ENCODE assay signal across 1 cellular context in the genomic region with DNA sequence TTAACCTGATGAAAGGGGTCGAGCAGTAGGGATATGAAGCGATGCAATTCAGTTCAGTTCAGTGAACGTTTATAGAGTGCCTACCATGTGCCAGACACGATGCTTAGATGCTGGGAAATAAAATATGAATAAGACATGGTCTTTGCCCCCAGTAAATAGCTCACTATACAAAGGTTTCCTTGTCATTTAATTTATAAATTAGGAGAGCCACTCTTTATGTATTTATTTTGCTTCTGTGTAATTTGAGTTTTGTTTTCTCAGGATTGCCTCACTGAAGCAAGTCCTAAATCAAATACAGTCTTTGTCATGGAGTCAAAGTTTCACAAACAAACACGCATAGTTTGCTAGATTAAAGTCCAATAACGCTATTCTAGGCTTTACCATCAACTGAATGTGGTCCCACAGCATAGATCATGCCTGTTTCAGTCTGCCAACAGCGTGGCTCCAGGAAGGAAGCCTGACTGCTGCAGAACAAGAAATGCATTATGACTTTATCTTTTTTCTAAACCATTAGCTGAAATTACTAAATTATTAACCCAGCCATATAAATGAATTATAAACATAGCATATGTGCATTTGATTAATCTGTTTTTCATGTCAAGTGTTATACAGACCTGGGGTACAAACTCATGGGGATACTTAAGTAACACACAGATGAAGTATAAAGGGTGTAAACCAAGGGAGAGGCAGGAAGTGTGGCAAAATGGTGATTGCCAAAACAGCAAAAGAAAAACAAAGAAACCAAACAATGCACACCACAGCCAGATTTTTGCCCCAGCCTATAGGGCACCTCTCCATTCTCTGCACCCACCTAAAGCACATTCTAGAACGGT.
TF ChIP-seq lines count a peak whose summit lies in the region.

No MANE protein-coding gene starts in this region.

TF ChIP-seq in HepG2, 621 proteins besides CTCF, POLR2A, EP300 and RAD21 (continued from another document and continues in another):
- TF ChIP-seq, protein P1, sequence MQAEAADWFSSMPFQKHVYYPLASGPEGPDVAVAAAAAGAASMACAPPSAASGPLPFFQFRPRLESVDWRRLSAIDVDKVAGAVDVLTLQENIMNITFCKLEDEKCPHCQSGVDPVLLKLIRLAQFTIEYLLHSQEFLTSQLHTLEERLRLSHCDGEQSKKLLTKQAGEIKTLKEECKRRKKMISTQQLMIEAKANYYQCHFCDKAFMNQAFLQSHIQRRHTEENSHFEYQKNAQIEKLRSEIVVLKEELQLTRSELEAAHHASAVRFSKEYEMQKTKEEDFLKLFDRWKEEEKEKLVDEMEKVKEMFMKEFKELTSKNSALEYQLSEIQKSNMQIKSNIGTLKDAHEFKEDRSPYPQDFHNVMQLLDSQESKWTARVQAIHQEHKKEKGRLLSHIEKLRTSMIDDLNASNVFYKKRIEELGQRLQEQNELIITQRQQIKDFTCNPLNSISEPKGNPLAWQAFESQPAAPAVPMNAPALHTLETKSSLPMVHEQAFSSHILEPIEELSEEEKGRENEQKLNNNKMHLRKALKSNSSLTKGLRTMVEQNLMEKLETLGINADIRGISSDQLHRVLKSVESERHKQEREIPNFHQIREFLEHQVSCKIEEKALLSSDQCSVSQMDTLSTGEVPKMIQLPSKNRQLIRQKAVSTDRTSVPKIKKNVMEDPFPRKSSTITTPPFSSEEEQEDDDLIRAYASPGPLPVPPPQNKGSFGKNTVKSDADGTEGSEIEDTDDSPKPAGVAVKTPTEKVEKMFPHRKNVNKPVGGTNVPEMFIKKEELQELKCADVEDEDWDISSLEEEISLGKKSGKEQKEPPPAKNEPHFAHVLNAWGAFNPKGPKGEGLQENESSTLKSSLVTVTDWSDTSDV (CRISPR knock-in tag; IDR thresholded peaks at IDR 0.05), result no peak
- TF ChIP-seq BORCS8-MEF2B (CRISPR knock-in tag; IDR thresholded peaks at IDR 0.05), result no peak
- TF ChIP-seq, protein P2, sequence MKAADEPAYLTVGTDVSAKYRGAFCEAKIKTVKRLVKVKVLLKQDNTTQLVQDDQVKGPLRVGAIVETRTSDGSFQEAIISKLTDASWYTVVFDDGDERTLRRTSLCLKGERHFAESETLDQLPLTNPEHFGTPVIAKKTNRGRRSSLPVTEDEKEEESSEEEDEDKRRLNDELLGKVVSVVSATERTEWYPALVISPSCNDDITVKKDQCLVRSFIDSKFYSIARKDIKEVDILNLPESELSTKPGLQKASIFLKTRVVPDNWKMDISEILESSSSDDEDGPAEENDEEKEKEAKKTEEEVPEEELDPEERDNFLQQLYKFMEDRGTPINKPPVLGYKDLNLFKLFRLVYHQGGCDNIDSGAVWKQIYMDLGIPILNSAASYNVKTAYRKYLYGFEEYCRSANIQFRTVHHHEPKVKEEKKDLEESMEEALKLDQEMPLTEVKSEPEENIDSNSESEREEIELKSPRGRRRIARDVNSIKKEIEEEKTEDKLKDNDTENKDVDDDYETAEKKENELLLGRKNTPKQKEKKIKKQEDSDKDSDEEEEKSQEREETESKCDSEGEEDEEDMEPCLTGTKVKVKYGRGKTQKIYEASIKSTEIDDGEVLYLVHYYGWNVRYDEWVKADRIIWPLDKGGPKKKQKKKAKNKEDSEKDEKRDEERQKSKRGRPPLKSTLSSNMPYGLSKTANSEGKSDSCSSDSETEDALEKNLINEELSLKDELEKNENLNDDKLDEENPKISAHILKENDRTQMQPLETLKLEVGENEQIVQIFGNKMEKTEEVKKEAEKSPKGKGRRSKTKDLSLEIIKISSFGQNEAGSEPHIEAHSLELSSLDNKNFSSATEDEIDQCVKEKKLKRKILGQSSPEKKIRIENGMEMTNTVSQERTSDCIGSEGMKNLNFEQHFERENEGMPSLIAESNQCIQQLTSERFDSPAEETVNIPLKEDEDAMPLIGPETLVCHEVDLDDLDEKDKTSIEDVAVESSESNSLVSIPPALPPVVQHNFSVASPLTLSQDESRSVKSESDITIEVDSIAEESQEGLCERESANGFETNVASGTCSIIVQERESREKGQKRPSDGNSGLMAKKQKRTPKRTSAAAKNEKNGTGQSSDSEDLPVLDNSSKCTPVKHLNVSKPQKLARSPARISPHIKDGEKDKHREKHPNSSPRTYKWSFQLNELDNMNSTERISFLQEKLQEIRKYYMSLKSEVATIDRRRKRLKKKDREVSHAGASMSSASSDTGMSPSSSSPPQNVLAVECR (CRISPR knock-in tag; IDR thresholded peaks at IDR 0.05; ENCODE audit: borderline replicate concordance), result peak; percentile 55; the same call in 1 of the 2 replicates
- peak; percentile 69; the same call in 1 of the 2 replicates for TF ChIP-seq ZNF710 (CRISPR knock-in tag; IDR thresholded peaks at IDR 0.05; ENCODE audit: borderline replicate concordance)
- TF ChIP-seq ZNF652 (CRISPR knock-in tag; IDR thresholded peaks at IDR 0.05; ENCODE audit: borderline replicate concordance, low read depth), result peak; percentile 45; the same call in 1 of the 2 replicates
- TF ChIP-seq, protein P3, sequence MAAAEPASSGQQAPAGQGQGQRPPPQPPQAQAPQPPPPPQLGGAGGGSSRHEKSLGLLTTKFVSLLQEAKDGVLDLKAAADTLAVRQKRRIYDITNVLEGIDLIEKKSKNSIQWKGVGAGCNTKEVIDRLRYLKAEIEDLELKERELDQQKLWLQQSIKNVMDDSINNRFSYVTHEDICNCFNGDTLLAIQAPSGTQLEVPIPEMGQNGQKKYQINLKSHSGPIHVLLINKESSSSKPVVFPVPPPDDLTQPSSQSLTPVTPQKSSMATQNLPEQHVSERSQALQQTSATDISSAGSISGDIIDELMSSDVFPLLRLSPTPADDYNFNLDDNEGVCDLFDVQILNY (CRISPR knock-in tag; conservative IDR thresholded peaks at IDR 0.05), result no peak
- TF ChIP-seq, protein P4, sequence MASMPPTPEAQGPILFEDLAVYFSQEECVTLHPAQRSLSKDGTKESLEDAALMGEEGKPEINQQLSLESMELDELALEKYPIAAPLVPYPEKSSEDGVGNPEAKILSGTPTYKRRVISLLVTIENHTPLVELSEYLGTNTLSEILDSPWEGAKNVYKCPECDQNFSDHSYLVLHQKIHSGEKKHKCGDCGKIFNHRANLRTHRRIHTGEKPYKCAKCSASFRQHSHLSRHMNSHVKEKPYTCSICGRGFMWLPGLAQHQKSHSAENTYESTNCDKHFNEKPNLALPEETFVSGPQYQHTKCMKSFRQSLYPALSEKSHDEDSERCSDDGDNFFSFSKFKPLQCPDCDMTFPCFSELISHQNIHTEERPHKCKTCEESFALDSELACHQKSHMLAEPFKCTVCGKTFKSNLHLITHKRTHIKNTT (CRISPR knock-in tag; IDR thresholded peaks at IDR 0.05), result no peak
- 0 out of 2 replicates have a peak, but pooled peaks have one; percentile 51 for TF ChIP-seq ZSCAN21 (CRISPR knock-in tag; IDR thresholded peaks at IDR 0.05; ENCODE audit: borderline replicate concordance)
- no peak for TF ChIP-seq RARG (CRISPR knock-in tag; IDR thresholded peaks at IDR 0.05; ENCODE audit: low read depth)
- peak; percentile 91 for TF ChIP-seq ZNF430 (CRISPR knock-in tag; IDR thresholded peaks at IDR 0.05)
- peak; percentile 50; the same call in 1 of the 2 replicates for TF ChIP-seq ZFP41 (CRISPR knock-in tag; IDR thresholded peaks at IDR 0.05; ENCODE audit: borderline replicate concordance)
- TF ChIP-seq CREM (IDR thresholded peaks at IDR 0.05), result peak; percentile 96
- no peak for TF ChIP-seq CREM (CRISPR knock-in tag; IDR thresholded peaks at IDR 0.05)
- no peak for TF ChIP-seq ZNF446 (CRISPR knock-in tag; IDR thresholded peaks at IDR 0.05)
- TF ChIP-seq ZNF460 (CRISPR knock-in tag; IDR thresholded peaks at IDR 0.05; ENCODE audit: borderline replicate concordance), result no peak; the same call in 1 of the 2 replicates
- 0 out of 2 replicates have a peak, but pooled peaks have one; percentile 40 for TF ChIP-seq SIN3A (IDR thresholded peaks at IDR 0.05; ENCODE audit: borderline replicate concordance, low read depth, low read length)
- no peak for TF ChIP-seq GTF2F1 (IDR thresholded peaks at IDR 0.05; ENCODE audit: low read length)
- no peak for TF ChIP-seq NFIB (CRISPR knock-in tag; IDR thresholded peaks at IDR 0.05; ENCODE audit: borderline replicate concordance)
- TF ChIP-seq, protein P5, sequence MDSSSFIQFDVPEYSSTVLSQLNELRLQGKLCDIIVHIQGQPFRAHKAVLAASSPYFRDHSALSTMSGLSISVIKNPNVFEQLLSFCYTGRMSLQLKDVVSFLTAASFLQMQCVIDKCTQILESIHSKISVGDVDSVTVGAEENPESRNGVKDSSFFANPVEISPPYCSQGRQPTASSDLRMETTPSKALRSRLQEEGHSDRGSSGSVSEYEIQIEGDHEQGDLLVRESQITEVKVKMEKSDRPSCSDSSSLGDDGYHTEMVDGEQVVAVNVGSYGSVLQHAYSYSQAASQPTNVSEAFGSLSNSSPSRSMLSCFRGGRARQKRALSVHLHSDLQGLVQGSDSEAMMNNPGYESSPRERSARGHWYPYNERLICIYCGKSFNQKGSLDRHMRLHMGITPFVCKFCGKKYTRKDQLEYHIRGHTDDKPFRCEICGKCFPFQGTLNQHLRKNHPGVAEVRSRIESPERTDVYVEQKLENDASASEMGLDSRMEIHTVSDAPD (CRISPR knock-in tag; IDR thresholded peaks at IDR 0.05), result peak; percentile 97
- 0 out of 2 replicates have a peak, but pooled peaks have one; percentile 44 for TF ChIP-seq TCF7L2 (IDR thresholded peaks at IDR 0.05; ENCODE audit: low read depth, low read length)
- TF ChIP-seq EEA1 (CRISPR knock-in tag; IDR thresholded peaks at IDR 0.05; ENCODE audit: borderline replicate concordance), result no peak
- TF ChIP-seq, protein P6, sequence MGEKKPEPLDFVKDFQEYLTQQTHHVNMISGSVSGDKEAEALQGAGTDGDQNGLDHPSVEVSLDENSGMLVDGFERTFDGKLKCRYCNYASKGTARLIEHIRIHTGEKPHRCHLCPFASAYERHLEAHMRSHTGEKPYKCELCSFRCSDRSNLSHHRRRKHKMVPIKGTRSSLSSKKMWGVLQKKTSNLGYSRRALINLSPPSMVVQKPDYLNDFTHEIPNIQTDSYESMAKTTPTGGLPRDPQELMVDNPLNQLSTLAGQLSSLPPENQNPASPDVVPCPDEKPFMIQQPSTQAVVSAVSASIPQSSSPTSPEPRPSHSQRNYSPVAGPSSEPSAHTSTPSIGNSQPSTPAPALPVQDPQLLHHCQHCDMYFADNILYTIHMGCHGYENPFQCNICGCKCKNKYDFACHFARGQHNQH (CRISPR knock-in tag; IDR thresholded peaks at IDR 0.05), result peak; percentile 93
- peak; percentile 23; the same call in 1 of the 2 replicates for TF ChIP-seq KLF11 (CRISPR knock-in tag; IDR thresholded peaks at IDR 0.05)
- TF ChIP-seq ZNF704 (CRISPR knock-in tag; IDR thresholded peaks at IDR 0.05; ENCODE audit: borderline replicate concordance), result no peak
- TF ChIP-seq SNAPC5 (CRISPR knock-in tag; IDR thresholded peaks at IDR 0.05; ENCODE audit: borderline replicate concordance), result no peak; the same call in 1 of the 2 replicates
- TF ChIP-seq NR3C1 (CRISPR knock-in tag; IDR thresholded peaks at IDR 0.05), result no peak
- TF ChIP-seq, protein P7, sequence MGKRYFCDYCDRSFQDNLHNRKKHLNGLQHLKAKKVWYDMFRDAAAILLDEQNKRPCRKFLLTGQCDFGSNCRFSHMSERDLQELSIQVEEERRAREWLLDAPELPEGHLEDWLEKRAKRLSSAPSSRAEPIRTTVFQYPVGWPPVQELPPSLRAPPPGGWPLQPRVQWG (CRISPR knock-in tag; IDR thresholded peaks at IDR 0.05; ENCODE audit: borderline replicate concordance, low read depth), result no peak
- TF ChIP-seq KDM5B (CRISPR knock-in tag; IDR thresholded peaks at IDR 0.05; ENCODE audit: borderline replicate concordance), result no peak
- peak; percentile 94 for TF ChIP-seq MED8 (CRISPR knock-in tag; IDR thresholded peaks at IDR 0.05; ENCODE audit: insufficient replicate concordance)
- peak; percentile 92 for TF ChIP-seq FOXP1 (IDR thresholded peaks at IDR 0.05)
- peak; percentile 99 for TF ChIP-seq FOXP1 (CRISPR knock-in tag; IDR thresholded peaks at IDR 0.05)
- TF ChIP-seq PHF20 (CRISPR knock-in tag; IDR thresholded peaks at IDR 0.05), result no peak
- TF ChIP-seq ZNF546 (CRISPR knock-in tag; conservative IDR thresholded peaks at IDR 0.05), result no peak
- TF ChIP-seq ZSCAN22 (CRISPR knock-in tag; IDR thresholded peaks at IDR 0.05), result no peak
- TF ChIP-seq ADNP (CRISPR knock-in tag; IDR thresholded peaks at IDR 0.05), result no peak
- TF ChIP-seq SMAD9 (CRISPR knock-in tag; IDR thresholded peaks at IDR 0.05), result no peak
- TF ChIP-seq SNAI1 (CRISPR knock-in tag; IDR thresholded peaks at IDR 0.05; ENCODE audit: borderline replicate concordance), result no peak
- TF ChIP-seq AHR (CRISPR knock-in tag; IDR thresholded peaks at IDR 0.05), result no peak; the same call in 1 of the 2 replicates
- peak; percentile 99 for TF ChIP-seq CEBPB (IDR thresholded peaks at IDR 0.05; ENCODE audit: borderline replicate concordance, low read depth, low read length)
- no peak for TF ChIP-seq HMGA1 (CRISPR knock-in tag; conservative IDR thresholded peaks at IDR 0.05)
- TF ChIP-seq ZNF44 (CRISPR knock-in tag; IDR thresholded peaks at IDR 0.05), result peak; percentile 42; the same call in 1 of the 2 replicates
- TF ChIP-seq ZSCAN31 (CRISPR knock-in tag; IDR thresholded peaks at IDR 0.05; ENCODE audit: low read depth), result peak; percentile 49
- peak; percentile 89; the same call in 1 of the 2 replicates for TF ChIP-seq MEIS1 (CRISPR knock-in tag; IDR thresholded peaks at IDR 0.05; ENCODE audit: borderline replicate concordance)
- no peak for TF ChIP-seq AGO2 (optimal IDR thresholded peaks at IDR 0.05; ENCODE audit: low read depth, low read length)
- TF ChIP-seq ZFP36L2 (CRISPR knock-in tag; IDR thresholded peaks at IDR 0.05), result 0 out of 2 replicates have a peak, but pooled peaks have one; percentile 10
- TF ChIP-seq GPN1 (CRISPR knock-in tag; IDR thresholded peaks at IDR 0.05; ENCODE audit: borderline replicate concordance), result no peak
